In genomic region chr4:40124690-40125089, GRCh38 we compare ENCODE assay signal across 18 cellular contexts.
A peak's percentile ranks its signal among the peaks of the same experiment; 100 is the strongest.
DNase-seq lines count a peak whose midpoint lies in the region; ATAC-seq and TF ChIP-seq lines count a peak whose summit lies in the region.
"Had no signal": no experiment of that assay in that cellular context is flagged by ENCODE, and none has a peak within 500 bp of the region (broad histone marks: within the 10 kb centered on the region; RNA-seq: fewer than 3 reads in every experiment).

No MANE protein-coding gene starts in this region.

- TF ChIP-seq CTCF in neural crest cell (conservative IDR thresholded peaks at IDR 0.05) (no peak), dorsolateral prefrontal cortex (IDR thresholded peaks at IDR 0.05 in 54 of 56, conservative IDR thresholded peaks at IDR 0.05 in 2 of 56; ENCODE audit: low read depth in 1 of 56, partially characterized antibody in 56 of 56) (no peak)

- no peak overlapping the region for H3K4me3 Mint-ChIP-seq in activated CD8-positive, alpha-beta memory T cell treated with anti-CD3 and anti-CD28 coated beads, Interleukin-2, amount 10 ng/mL, durations not matched to agents 7 days and 5 days
- peak overlapping the region; percentile 80 for H3K4me3 Mint-ChIP-seq in activated naive CD8-positive, alpha-beta T cell
- no peak overlapping the region for H3K4me3 Mint-ChIP-seq in neural crest cell
- H3K4me3 Mint-ChIP-seq: B cell had no signal

- H3K4me3 ChIP-seq in dorsolateral prefrontal cortex = no peak overlapping the region
- H3K4me3 ChIP-seq: adrenal gland, heart left ventricle, spleen had no signal

- peak; percentile 60 for ATAC-seq in activated CD8-positive, alpha-beta memory T cell treated with anti-CD3 and anti-CD28 coated beads, Interleukin-2, amount 10 ng/mL, durations not matched to agents 7 days and 5 days
- ATAC-seq: heart left ventricle, left cardiac atrium, Right ventricle myocardium inferior had no signal

- peaks cover 24% of the 10 kb centered on the region for H3K4me1 Mint-ChIP-seq in activated CD8-positive, alpha-beta memory T cell treated with anti-CD3 and anti-CD28 coated beads, Interleukin-2, amount 10 ng/mL, durations not matched to agents 7 days and 5 days
- H3K4me1 Mint-ChIP-seq in activated naive CD8-positive, alpha-beta T cell (ENCODE audit: low read depth) = peaks cover 54% of the 10 kb centered on the region
- H3K4me1 Mint-ChIP-seq in neural crest cell = no peaks in the 10 kb centered on the region

- no peaks in the 10 kb centered on the region for H3K9me3 ChIP-seq in KOPT-K1 (ENCODE audit: insufficient read depth, low read length, poor library complexity, severe bottlenecking)
- H3K9me3 ChIP-seq: adrenal gland, heart left ventricle, spleen had no signal

- H3K36me3 ChIP-seq in KOPT-K1 (ENCODE audit: insufficient read depth, low read length) = peaks cover 58% of the 10 kb centered on the region
- H3K36me3 ChIP-seq: adrenal gland had no signal

- CTCF ChIA-PET in activated CD8-positive, alpha-beta memory T cell treated with anti-CD3 and anti-CD28 coated beads, Interleukin-2, amount 10 ng/mL, durations not matched to agents 7 days and 5 days (lab: Charles Lee) = interaction anchor here (1.0 kb wide), 1 partner anchor 192 kb away, joined by 3 read pairs; no protein-coding TSS in a partner anchor

- H3K27me3 ChIP-seq in dorsolateral prefrontal cortex = no peaks in the 10 kb centered on the region
- H3K27me3 ChIP-seq: adrenal gland, heart left ventricle, spleen had no signal

- peaks cover 21% of the 10 kb centered on the region for H3K36me3 Mint-ChIP-seq in activated CD8-positive, alpha-beta memory T cell treated with anti-CD3 and anti-CD28 coated beads, Interleukin-2, amount 10 ng/mL, durations not matched to agents 7 days and 5 days
- peaks cover 3% of the 10 kb centered on the region for H3K36me3 Mint-ChIP-seq in activated naive CD8-positive, alpha-beta T cell
- H3K36me3 Mint-ChIP-seq in neural crest cell (ENCODE audit: low read depth) = peaks cover 17% of the 10 kb centered on the region

- intact Hi-C loops in dorsolateral prefrontal cortex (cut with DNase I) = no loop called here

- H3K9me3 Mint-ChIP-seq in activated CD8-positive, alpha-beta memory T cell treated with anti-CD3 and anti-CD28 coated beads, Interleukin-2, amount 10 ng/mL, durations not matched to agents 7 days and 5 days (ENCODE audit: low read depth) = no peaks in the 10 kb centered on the region
- H3K9me3 Mint-ChIP-seq in activated naive CD8-positive, alpha-beta T cell (ENCODE audit: low read depth) = no peaks in the 10 kb centered on the region
- no peaks in the 10 kb centered on the region for H3K9me3 Mint-ChIP-seq in neural crest cell

- H3K27ac ChIP-seq in KOPT-K1 (ENCODE audit: low read depth, low read length, poor library complexity, severe bottlenecking) (peak overlapping the region; percentile 59), caudate nucleus (ENCODE audit: low read depth, low read length) (no peak overlapping the region), dorsolateral prefrontal cortex (no peak overlapping the region)
- H3K27ac ChIP-seq: adrenal gland had no signal

- peak overlapping the region; percentile 78 for H3K27ac Mint-ChIP-seq in activated CD8-positive, alpha-beta memory T cell treated with anti-CD3 and anti-CD28 coated beads, Interleukin-2, amount 10 ng/mL, durations not matched to agents 7 days and 5 days
- peak overlapping the region; percentile 95 for H3K27ac Mint-ChIP-seq in activated naive CD8-positive, alpha-beta T cell
- H3K27ac Mint-ChIP-seq in neural crest cell (ENCODE audit: unreplicated experiment) = peak overlapping the region; percentile 22
- H3K27ac Mint-ChIP-seq: B cell had no signal

- DNase-seq in activated CD8-positive, alpha-beta memory T cell treated with anti-CD3 and anti-CD28 coated beads, Interleukin-2, amount 10 ng/mL, durations not matched to agents 7 days and 5 days = no peak
- no peak for DNase-seq in activated CD8-positive, alpha-beta memory T cell treated with anti-CD3 and anti-CD28 coated beads, Interleukin-2, amount 50 U/mL, for 48 hours
- no peak for DNase-seq in neural crest cell (ENCODE audit: low read depth, low spot score)
- DNase-seq in caudate nucleus (lab: John Stamatoyannopoulos, UW) = no peak
- DNase-seq in dorsolateral prefrontal cortex = no peak
- no peak for DNase-seq in dedifferentiated amniotic fluid mesenchymal stem cell (ENCODE audit: extremely low spot score)
- DNase-seq: adrenal gland; Calu3; dermis blood vessel endothelial cell; heart left ventricle; left cardiac atrium; spleen; stimulated activated CD4-positive, alpha-beta T cell treated with anti-CD3 and anti-CD28 coated beads, Interleukin-4, amount 100 ng/mL, for 1 hour; trophoblast cell had no signal

- H3K27me3 Mint-ChIP-seq in activated CD8-positive, alpha-beta memory T cell treated with anti-CD3 and anti-CD28 coated beads, Interleukin-2, amount 10 ng/mL, durations not matched to agents 7 days and 5 days = no peaks in the 10 kb centered on the region
- no peaks in the 10 kb centered on the region for H3K27me3 Mint-ChIP-seq in activated naive CD8-positive, alpha-beta T cell
- no peaks in the 10 kb centered on the region for H3K27me3 Mint-ChIP-seq in neural crest cell (ENCODE audit: low read depth)
- H3K27me3 Mint-ChIP-seq: B cell had no signal

Comparison
In these comparisons a context has a peak if more than half of its experiments do, and no peak if none do; other contexts are left out.
1. H3K27ac Mint-ChIP-seq: peak in every context shown above with its lines; median percentile 95 in activated naive CD8-positive, alpha-beta T cell; 78 in activated CD8-positive, alpha-beta memory T cell treated with anti-CD3 and anti-CD28 coated beads, Interleukin-2, amount 10 ng/mL, durations not matched to agents 7 days and 5 days; 22 in neural crest cell.